Comparison of ENCODE assay signal across 23 cellular contexts in genomic region chr6:10617008-10617696, GRCh38.
"Had no signal": no experiment of that assay in that cellular context is flagged by ENCODE, and none has a peak within 500 bp of the region (broad histone marks: within the 10 kb centered on the region; RNA-seq: fewer than 3 reads in every experiment).

No MANE protein-coding gene starts in this region.

- H3K27me3 ChIP-seq: heart right ventricle, right lobe of liver, spleen, tibial nerve had no signal

- H3K36me3 ChIP-seq: right lobe of liver, tibial nerve had no signal

- H3K9me3 ChIP-seq: psoas muscle, right lobe of liver had no signal

- ATAC-seq: psoas muscle; right lobe of liver; stimulated activated memory B cell treated with anti-CD40 and anti-IgM and Interleukin-4, amounts not matched to agents 10 μg/mL and 1 μg/mL and 100 μg/mL, for 72 hours had no signal

- H3K4me1 ChIP-seq: parathyroid adenoma, psoas muscle, spleen, tibial nerve had no signal

- H3K27ac ChIP-seq: coronary artery, parathyroid adenoma, psoas muscle, right lobe of liver, spleen, tibial nerve had no signal

- H3K79me2 ChIP-seq: parathyroid adenoma had no signal

- FAIRE-seq: endothelial cell of umbilical vein, frontal cortex, urothelium cell line had no signal

- H2AFZ ChIP-seq: parathyroid adenoma had no signal

- H3K9ac ChIP-seq: parathyroid adenoma had no signal

- H3K4me3 ChIP-seq: coronary artery, heart right ventricle, psoas muscle, right lobe of liver, spleen, tibial nerve had no signal

- DNase-seq: central memory CD4-positive, alpha-beta T cell; effector CD4-positive, alpha-beta T cell; endodermal cell; erythroblast; islet precursor cell; mesenchymal stem cell; midbrain; naive B cell; psoas muscle; retina; right lobe of liver; spleen; stimulated activated CD4-positive, alpha-beta T cell treated with anti-CD3 and anti-CD28 coated beads, Interleukin-15, amount 100 ng/mL, for 24 hours; stimulated activated CD4-positive, alpha-beta T cell treated with anti-CD3 and anti-CD28 coated beads, Interleukin-1b, Interleukin-23, amount 100 ng/mL, for 48 hours; stimulated activated CD4-positive, alpha-beta T cell treated with anti-CD3 and anti-CD28 coated beads, Interleukin-4, amount 100 ng/mL, for 24 hours had no signal
